8 cellular contexts compared by ENCODE assay signal in genomic region chr6:46042355-46042999, GRCh38. TPM values are rescaled to one million over a fixed set of nuclear protein-coding genes. Genes with fewer than 3 reads are reported as not detected.
DNase-seq lines count a peak whose midpoint lies in the region; ATAC-seq, FAIRE-seq and TF ChIP-seq lines count a peak whose summit lies in the region.

No MANE protein-coding gene starts in this region.

- no peak for DNase-seq in CD4-positive, alpha-beta T cell
- DNase-seq in GM18507 (ENCODE audit: extremely low spot score, insufficient read length, low read depth) = peak; percentile 11
- peak; percentile 18 to 73 for DNase-seq in NCI-H524 (lab: John Stamatoyannopoulos, UW)
- DNase-seq in body of pancreas = peak in 2 of 4 donors; percentile 17 to 39
- DNase-seq in kidney tubule cell (ENCODE audit: low spot score) = peak; percentile 60
- no peak for DNase-seq in upper lobe of right lung
- no peak for DNase-seq in ureter (ENCODE audit: low spot score)

- no peaks in the 10 kb centered on the region for H3K4me1 ChIP-seq in body of pancreas
- peaks cover 13% of the 10 kb centered on the region for H3K4me1 ChIP-seq in upper lobe of right lung

- H3K4me3 Mint-ChIP-seq in CD4-positive, alpha-beta T cell = no peak overlapping the region

- no peaks in the 10 kb centered on the region for H3K27me3 Mint-ChIP-seq in CD4-positive, alpha-beta T cell

- FAIRE-seq in GM18507 (lab: Jason Lieb, UNC) = peak; percentile 39

- intact Hi-C loops in CD4-positive, alpha-beta T cell (cut with DNase I, micrococcal nuclease) = no loop called here
- intact Hi-C loops in body of pancreas (cut with DNase I) (no loop called here), upper lobe of right lung (cut with DNase I) (no loop called here)

- POLR2A ChIA-PET in CD4-positive, alpha-beta T cell (lab: Charles Lee) = no interaction called here

- 50 to 59% methylated on average over 5 of the region's 5 CpGs for WGBS in body of pancreas, 2 donors

- CTCF ChIA-PET in CD4-positive, alpha-beta T cell (lab: Charles Lee) = interaction anchor here (1.1 kb wide), 1 partner anchor 112 kb away, joined by 4 read pairs; no protein-coding TSS in a partner anchor

- H3K36me3 Mint-ChIP-seq in CD4-positive, alpha-beta T cell (ENCODE audit: low read depth) = no peaks in the 10 kb centered on the region

- H3K27ac Mint-ChIP-seq in CD4-positive, alpha-beta T cell = no peak overlapping the region

- no peak for TF ChIP-seq POLR2A in body of pancreas (IDR thresholded peaks at IDR 0.05)

- peak; percentile 49 for ATAC-seq in CD4-positive, alpha-beta T cell (ENCODE audit: poor library complexity)
- ATAC-seq in HG03025 (IDR thresholded peaks at IDR 0.05; ENCODE audit: low FRiP score, unreplicated experiment) (peak; percentile 61), body of pancreas (peak; percentile 83), upper lobe of right lung (peak; percentile 95)

- TF ChIP-seq CTCF in CD4-positive, alpha-beta T cell (IDR thresholded peaks at IDR 0.05) = peak; percentile 35
- TF ChIP-seq CTCF in body of pancreas (IDR thresholded peaks at IDR 0.05) (peak in 6 of 7 experiments; percentile 42 to 59 (median 52)), upper lobe of right lung (IDR thresholded peaks at IDR 0.05) (peak; percentile 63)

- H3K27me3 ChIP-seq in CD4-positive, alpha-beta T cell (ENCODE audit: control insufficient read depth, insufficient read depth, low read length) = no peaks in the 10 kb centered on the region
- H3K27me3 ChIP-seq in body of pancreas (no peaks in the 10 kb centered on the region), upper lobe of right lung (no peaks in the 10 kb centered on the region)

- H3K27ac ChIP-seq in CD4-positive, alpha-beta T cell (ENCODE audit: low read depth, low read length) = no peak overlapping the region
- no peak overlapping the region for H3K27ac ChIP-seq in body of pancreas
- H3K27ac ChIP-seq in upper lobe of right lung = no peak overlapping the region

- H3K4me3 ChIP-seq in body of pancreas = no peak overlapping the region
- H3K4me3 ChIP-seq in upper lobe of right lung = no peak overlapping the region

- H3K36me3 ChIP-seq in body of pancreas (replicated peaks in 1 of 2; ENCODE audit: insufficient read depth in 1 of 2, low read depth in 2 of 2) (no peaks in the 10 kb centered on the region), upper lobe of right lung (no peaks in the 10 kb centered on the region)

- no peaks in the 10 kb centered on the region for H3K9me3 Mint-ChIP-seq in CD4-positive, alpha-beta T cell

- H3K4me1 Mint-ChIP-seq in CD4-positive, alpha-beta T cell (ENCODE audit: low read depth) = no peaks in the 10 kb centered on the region

- no peaks in the 10 kb centered on the region for H3K9me3 ChIP-seq in CD4-positive, alpha-beta T cell (ENCODE audit: control insufficient read depth, low read length)
- H3K9me3 ChIP-seq in body of pancreas = no peaks in the 10 kb centered on the region
- H3K9me3 ChIP-seq in upper lobe of right lung = no peaks in the 10 kb centered on the region

RNA-seq across cellular contexts. Expression of gene CLIC5, which starts 26.8 kb away (rescaled TPM):
- 1 to 10 TPM; 2.5 to 2.8 TPM for total RNA-seq in CD4-positive, alpha-beta T cell
- 1 to 10 TPM; 1.6 to 3.3 TPM for total RNA-seq in body of pancreas
- total RNA-seq in upper lobe of right lung = 131 TPM
- 8.0 TPM for total RNA-seq in ureter

Comparison
In these comparisons a context has a peak if more than half of its experiments do, and no peak if none do; other contexts are left out.
1. DNase-seq: peak in GM18507 (single experiment), NCI-H524 (2 of 2) and kidney tubule cell (single experiment); none in CD4-positive, alpha-beta T cell (0 of 10), upper lobe of right lung (single experiment) and ureter (single experiment).
2. RNA of gene CLIC5, which starts 26.8 kb away (total RNA-seq): 131 TPM in upper lobe of right lung (single experiment); 8.0 TPM in ureter (single experiment), 1.6 to 3.3 TPM in body of pancreas and 2.5 to 2.8 TPM in CD4-positive, alpha-beta T cell; every median in the first group is over 10 times any median in the second.
3. Peak in every context shown above with its lines, with median percentiles within 50 percentile points of each other: ATAC-seq and CTCF ChIP-seq.